14 cellular contexts compared by ENCODE assay signal in the genomic region with DNA sequence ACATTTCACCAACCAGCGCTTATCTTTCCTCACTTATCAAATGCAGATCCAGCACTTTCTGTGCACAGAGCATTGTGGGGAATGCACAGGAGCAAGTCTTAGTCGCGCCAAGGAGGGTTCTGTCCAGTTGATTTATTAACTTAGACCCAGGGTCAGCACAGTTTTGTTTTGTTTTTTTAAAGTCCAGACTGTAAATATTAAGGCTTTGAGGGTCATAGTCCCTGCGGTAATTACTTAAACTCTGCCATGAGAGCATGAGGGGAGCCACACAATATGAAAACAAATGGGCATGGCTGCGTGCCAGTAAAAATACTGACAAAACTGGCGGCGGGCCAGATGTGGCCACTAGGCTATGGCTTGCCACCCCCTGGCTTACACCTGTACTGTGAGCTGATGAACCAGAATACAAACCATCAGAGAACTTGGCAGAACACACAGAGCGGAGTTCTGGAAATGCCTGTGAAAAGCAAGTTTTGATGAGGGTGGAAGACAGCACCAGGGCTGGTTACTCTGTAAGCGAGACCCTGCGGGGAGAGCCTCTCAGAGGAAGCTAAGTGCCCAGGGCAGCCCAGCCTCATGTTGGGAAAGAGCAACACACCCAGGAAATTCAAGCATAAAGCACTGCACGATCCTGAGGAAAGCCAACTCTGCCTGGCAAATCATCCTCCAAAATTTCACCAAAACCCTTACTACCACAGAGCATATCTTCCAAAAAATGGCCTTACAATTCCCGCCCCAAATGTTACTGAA. TPM values are rescaled to one million over a fixed set of nuclear protein-coding genes. Genes with fewer than 3 reads are reported as not detected.
DNase-seq lines count a peak whose midpoint lies in the region; ATAC-seq and TF ChIP-seq lines count a peak whose summit lies in the region.
"Had no signal": no experiment of that assay in that cellular context is flagged by ENCODE, and none has a peak within 500 bp of the region (broad histone marks: within the 10 kb centered on the region; RNA-seq: fewer than 3 reads in every experiment).

No MANE protein-coding gene starts in this region.

- no peak overlapping the region for H3K27ac Mint-ChIP-seq in mesothelial cell of epicardium
- H3K27ac Mint-ChIP-seq: activated naive CD4-positive, alpha-beta T cell treated with anti-CD3 and anti-CD28 coated beads, Interleukin-2, amount 50 U/mL, for 72 hours; stimulated activated effector memory CD8-positive, alpha-beta T cell treated with anti-CD3 and anti-CD28 coated beads, Interleukin-12 subunit alpha, Interleukin-12 subunit beta, amount 100 ng/mL, for 72 hours had no signal

- no peak overlapping the region for H3K4me3 Mint-ChIP-seq in mesothelial cell of epicardium
- H3K4me3 Mint-ChIP-seq: stimulated activated effector memory CD8-positive, alpha-beta T cell treated with anti-CD3 and anti-CD28 coated beads, Interleukin-12 subunit alpha, Interleukin-12 subunit beta, amount 100 ng/mL, for 72 hours had no signal

- DNase-seq in ACHN (peak; percentile 42), HEK293T (ENCODE audit: extremely low spot score) (no peak), NCI-H748 (lab: John Stamatoyannopoulos, UW; ENCODE audit: unreplicated experiment) (peak; percentile 97), left lobe of liver (ENCODE audit: low spot score) (peak; percentile 91), mesothelial cell of epicardium (ENCODE audit: low spot score in 2 of 2, unreplicated experiment in 2 of 2) (no peak), occipital lobe (lab: John Stamatoyannopoulos, UW) (no peak)
- DNase-seq: central memory CD4-positive, alpha-beta T cell; heart right ventricle; mesendoderm had no signal

- in situ Hi-C loops in ACHN (cut with HindIII; ENCODE audit: low pct_ligation_motif_present, low pct_unique_long_range_greater_than_20kb, low sequenced_read_pairs): no loop called here

- no peak for TF ChIP-seq CTCF in mesothelial cell of epicardium (IDR thresholded peaks at IDR 0.05; ENCODE audit: unreplicated experiment)

- no peaks in the 10 kb centered on the region for H3K36me3 Mint-ChIP-seq in mesothelial cell of epicardium
- H3K36me3 Mint-ChIP-seq: activated naive CD4-positive, alpha-beta T cell treated with anti-CD3 and anti-CD28 coated beads, Interleukin-2, amount 50 U/mL, for 72 hours; stimulated activated effector memory CD8-positive, alpha-beta T cell treated with anti-CD3 and anti-CD28 coated beads, Interleukin-12 subunit alpha, Interleukin-12 subunit beta, amount 100 ng/mL, for 72 hours had no signal

- H3K27me3 Mint-ChIP-seq in mesothelial cell of epicardium (ENCODE audit: low read depth): no peaks in the 10 kb centered on the region

- ATAC-seq in left lobe of liver (peak; percentile 70), HG03097 (IDR thresholded peaks at IDR 0.05; ENCODE audit: low FRiP score, unreplicated experiment) (no peak), HG03354 (IDR thresholded peaks at IDR 0.05; ENCODE audit: poor library complexity, severe bottlenecking, unreplicated experiment) (no peak)
- ATAC-seq: activated naive CD4-positive, alpha-beta T cell treated with anti-CD3 and anti-CD28 coated beads, Interleukin-2, amount 50 U/mL, for 72 hours; HCT116; stimulated activated effector memory CD8-positive, alpha-beta T cell treated with anti-CD3 and anti-CD28 coated beads, Interleukin-12 subunit alpha, Interleukin-12 subunit beta, amount 100 ng/mL, for 72 hours had no signal

- H3K4me1 Mint-ChIP-seq in mesothelial cell of epicardium: peaks cover 9% of the 10 kb centered on the region
- H3K4me1 Mint-ChIP-seq: stimulated activated effector memory CD8-positive, alpha-beta T cell treated with anti-CD3 and anti-CD28 coated beads, Interleukin-12 subunit alpha, Interleukin-12 subunit beta, amount 100 ng/mL, for 72 hours had no signal

- peaks cover 8% of the 10 kb centered on the region for H3K9me3 Mint-ChIP-seq in mesothelial cell of epicardium

- CTCF ChIA-PET in HEK293T (lab: Yijun Ruan, JAX): no interaction called here

- POLR2A ChIA-PET in HEK293T (lab: Yijun Ruan, JAX): no interaction called here

TF ChIP-seq in HEK293T, 16 proteins besides CTCF, POLR2A, EP300 and RAD21:
- TF ChIP-seq, protein P1, sequence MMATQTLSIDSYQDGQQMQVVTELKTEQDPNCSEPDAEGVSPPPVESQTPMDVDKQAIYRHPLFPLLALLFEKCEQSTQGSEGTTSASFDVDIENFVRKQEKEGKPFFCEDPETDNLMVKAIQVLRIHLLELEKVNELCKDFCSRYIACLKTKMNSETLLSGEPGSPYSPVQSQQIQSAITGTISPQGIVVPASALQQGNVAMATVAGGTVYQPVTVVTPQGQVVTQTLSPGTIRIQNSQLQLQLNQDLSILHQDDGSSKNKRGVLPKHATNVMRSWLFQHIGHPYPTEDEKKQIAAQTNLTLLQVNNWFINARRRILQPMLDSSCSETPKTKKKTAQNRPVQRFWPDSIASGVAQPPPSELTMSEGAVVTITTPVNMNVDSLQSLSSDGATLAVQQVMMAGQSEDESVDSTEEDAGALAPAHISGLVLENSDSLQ (IDR thresholded peaks at IDR 0.05): peak; percentile 59
- no peak for TF ChIP-seq FOXA1 (IDR thresholded peaks at IDR 0.05)
- TF ChIP-seq LEF1 (IDR thresholded peaks at IDR 0.05; ENCODE audit: borderline replicate concordance): no peak
- no peak for TF ChIP-seq HDGF (IDR thresholded peaks at IDR 0.05; ENCODE audit: borderline replicate concordance)

RNA-seq across cellular contexts. Expression of a gene that starts 43.6 kb away (rescaled TPM):
- total RNA-seq in left lobe of liver: 10.9 TPM
- total RNA-seq in mesothelial cell of epicardium: 15.9 to 18.5 TPM (median 17.5 TPM) in 3 replicates
- total RNA-seq in occipital lobe: 20.4 TPM

Comparison
In these comparisons a context has a peak if more than half of its experiments do, and no peak if none do; other contexts are left out.
1. DNase-seq: peak in ACHN (single experiment), NCI-H748 (single experiment) and left lobe of liver (single experiment); none in HEK293T (single experiment), mesothelial cell of epicardium (0 of 2) and occipital lobe (single experiment).